19 cellular contexts compared by ENCODE assay signal in genomic region chr3:39848365-39848764, GRCh38. TPM values are rescaled to one million over a fixed set of nuclear protein-coding genes. Genes with fewer than 3 reads are reported as not detected.
DNase-seq lines count a peak whose midpoint lies in the region; ATAC-seq, FAIRE-seq and TF ChIP-seq lines count a peak whose summit lies in the region.
"Had no signal": no experiment of that assay in that cellular context is flagged by ENCODE, and none has a peak within 500 bp of the region (broad histone marks: within the 10 kb centered on the region; RNA-seq: fewer than 3 reads in every experiment).

No MANE protein-coding gene starts in this region.

- TF ChIP-seq CTCF in fibroblast of the aortic adventitia (IDR thresholded peaks at IDR 0.05; ENCODE audit: insufficient read depth, low read length), result no peak

- H3K4me3 Mint-ChIP-seq in immature natural killer cell, result no peak overlapping the region
- H3K4me3 Mint-ChIP-seq: B cell; CD4-positive, alpha-beta T cell had no signal

- no peaks in the 10 kb centered on the region for H3K4me1 Mint-ChIP-seq in immature natural killer cell
- H3K4me1 Mint-ChIP-seq: B cell had no signal

- H3K27ac Mint-ChIP-seq in immature natural killer cell, result no peak overlapping the region
- H3K27ac Mint-ChIP-seq: B cell; CD4-positive, alpha-beta T cell had no signal

- DNase-seq in MV-4-11 (lab: John Stamatoyannopoulos, UW) (peak; percentile 32), dermis blood vessel endothelial cell (peak; percentile 32), fibroblast of the aortic adventitia (ENCODE audit: low read depth) (peak; percentile 28), GM19239 (ENCODE audit: insufficient read length, low spot score) (no peak), immature natural killer cell (no peak)
- DNase-seq: C1 segment of cervical spinal cord; Calu3; CD4-positive, alpha-beta T cell; DMS 273 treated with DMSO at 0.1 percent for 48 hours had no signal

- no peak for FAIRE-seq in GM19239 (lab: Jason Lieb, UNC)
- FAIRE-seq: GM12878, GM18507, H1, HepG2 had no signal

- no peak overlapping the region for H3K4me3 ChIP-seq in fibroblast of the aortic adventitia (ENCODE audit: low read depth, low read length)
- H3K4me3 ChIP-seq: GM12878, HAP-1 had no signal

- no peaks in the 10 kb centered on the region for H3K36me3 Mint-ChIP-seq in immature natural killer cell

- H3K9me3 Mint-ChIP-seq in immature natural killer cell, result no peaks in the 10 kb centered on the region

- H3K27me3 Mint-ChIP-seq in immature natural killer cell (ENCODE audit: low read depth in 3 of 3), result peaks cover 1 to 9% (median 4%) of the 10 kb centered on the region in 3 donors
- H3K27me3 Mint-ChIP-seq: B cell had no signal

- ATAC-seq in GM21515 (IDR thresholded peaks at IDR 0.05; ENCODE audit: unreplicated experiment), result no peak
- ATAC-seq in GM21723 (IDR thresholded peaks at IDR 0.05; ENCODE audit: unreplicated experiment), result no peak
- ATAC-seq: GM12878, HepG2 had no signal

RNA-seq across cellular contexts. Expression of gene MYRIP, which starts 39.0 kb away (rescaled TPM):
- total RNA-seq in dermis blood vessel endothelial cell (30.0 and 32.2 TPM in 2 replicates), fibroblast of the aortic adventitia (ENCODE audit: low replicate concordance) (8.6 TPM in 1 of 2 replicates, not detected in the other)
- polyA plus RNA-seq in immature natural killer cell, result under 1 TPM in 1 of 3 donors, not detected in 2; 0.06 TPM
- total RNA-seq: A172; CD4-positive, alpha-beta T cell; Daoy had no signal

Comparison
In these comparisons a context has a peak if more than half of its experiments do, and no peak if none do; other contexts are left out.
1. DNase-seq: peak in MV-4-11 (single experiment), dermis blood vessel endothelial cell (single experiment) and fibroblast of the aortic adventitia (single experiment); none in GM19239 (single experiment) and immature natural killer cell (0 of 3).